21 cellular contexts compared by ENCODE assay signal in genomic region chr4:18869166-18869565, GRCh38.
"Had no signal": no experiment of that assay in that cellular context is flagged by ENCODE, and none has a peak within 500 bp of the region (broad histone marks: within the 10 kb centered on the region; RNA-seq: fewer than 3 reads in every experiment).

No MANE protein-coding gene starts in this region.

- H3K36me3 ChIP-seq: gastrocnemius medialis, heart left ventricle, left lung, prostate gland, right lobe of liver, spleen, suprapubic skin had no signal

- H3K27me3 ChIP-seq: body of pancreas, gastrocnemius medialis, heart left ventricle, left lung, right lobe of liver, spleen, suprapubic skin had no signal

- H3K9me3 ChIP-seq: gastrocnemius medialis, prostate gland, right lobe of liver, suprapubic skin had no signal

- H3K4me3 ChIP-seq: body of pancreas, coronary artery, gastrocnemius medialis, heart left ventricle, left lung, prostate gland, right lobe of liver, spleen, suprapubic skin had no signal

- DNase-seq: activated CD4-positive, alpha-beta T cell treated with anti-CD3 and anti-CD28 coated beads, Interleukin-2, amount 10 ng/mL, durations not matched to agents 24 days and 14 days; activated CD4-positive, CD25-positive, alpha-beta regulatory T cell; activated CD8-positive, alpha-beta memory T cell treated with anti-CD3 and anti-CD28 coated beads, Interleukin-2, amount 50 U/mL, for 48 hours; activated CD8-positive, alpha-beta T cell treated with anti-CD3 and anti-CD28 coated beads, Interleukin-2, amount 10 ng/mL, durations not matched to agents 7 days and 5 days; activated gamma-delta T cell; activated T-cell treated with anti-CD3 and anti-CD28 coated beads, Interleukin-2, amount 50 U/mL, for 72 hours; amniotic stem cell; body of pancreas; effector CD4-positive, alpha-beta T cell; gastrocnemius medialis; heart left ventricle; left lung; right lobe of liver; spleen; SW 1271; trophoblast cell had no signal

- ATAC-seq: activated CD8-positive, alpha-beta T cell treated with anti-CD3 and anti-CD28 coated beads, Interleukin-2, amount 10 ng/mL, durations not matched to agents 7 days and 5 days; activated naive CD4-positive, alpha-beta T cell treated with anti-CD3 and anti-CD28 coated beads, Interleukin-2, amount 50 U/mL, for 72 hours; activated T-cell treated with anti-CD3 and anti-CD28 coated beads, Interleukin-2, amount 50 U/mL, for 72 hours; body of pancreas; left lung; natural killer cell treated with Interleukin-12 subunit alpha and Interleukin-12 subunit beta and Interleukin-15 and Interleukin-18, amount 100 ng/mL, for 72 hours; right lobe of liver had no signal

- H3K4me1 ChIP-seq: body of pancreas, gastrocnemius medialis, left lung, prostate gland, right lobe of liver, spleen, suprapubic skin had no signal

- H3K27ac ChIP-seq: body of pancreas, coronary artery, gastrocnemius medialis, heart left ventricle, left lung, prostate gland, right lobe of liver, spleen, suprapubic skin had no signal
